In genomic region chr1:94807742-94808491, GRCh38 we compare ENCODE assay signal across 14 cellular contexts. TPM values are rescaled to one million over a fixed set of nuclear protein-coding genes. Genes with fewer than 3 reads are reported as not detected.
DNase-seq lines count a peak whose midpoint lies in the region; ATAC-seq, FAIRE-seq and TF ChIP-seq lines count a peak whose summit lies in the region.
"Had no signal": no experiment of that assay in that cellular context is flagged by ENCODE, and none has a peak within 500 bp of the region (broad histone marks: within the 10 kb centered on the region; RNA-seq: fewer than 3 reads in every experiment).

No MANE protein-coding gene starts in this region.

- no peak overlapping the region for H3K27ac Mint-ChIP-seq in central memory CD8-positive, alpha-beta T cell (ENCODE audit: low read depth)
- H3K27ac Mint-ChIP-seq: activated CD4-positive, alpha-beta T cell treated with anti-CD3 and anti-CD28 coated beads for 36 hours had no signal

- peaks cover 14% of the 10 kb centered on the region for H3F3A ChIP-seq in PC-9 (ENCODE audit: insufficient read depth, low read depth)

- no peak for TF ChIP-seq CTCF in HEK293 (tag by site-specific recombination; IDR thresholded peaks at IDR 0.05)
- TF ChIP-seq CTCF in PC-9 (conservative IDR thresholded peaks at IDR 0.05) = no peak

- H3K27me3 ChIP-seq in PC-9 (ENCODE audit: insufficient read depth, low read depth) = no peaks in the 10 kb centered on the region
- H3K27me3 ChIP-seq in small intestine (ENCODE audit: control insufficient read depth in 2 of 2, insufficient read depth in 2 of 2, low read length in 2 of 2) = no peaks in the 10 kb centered on the region
- H3K27me3 ChIP-seq in aorta (ENCODE audit: control insufficient read depth in 1 of 2, insufficient read depth in 2 of 2, low read length in 1 of 2) = no peaks in the 10 kb centered on the region
- H3K27me3 ChIP-seq: SJCRH30 had no signal

- no peaks in the 10 kb centered on the region for H3K36me3 ChIP-seq in HEK293 (ENCODE audit: control insufficient read depth in 2 of 2, insufficient read depth in 1 of 2, low read length in 2 of 2)
- H3K36me3 ChIP-seq in PC-9 (ENCODE audit: low read depth) = no peaks in the 10 kb centered on the region
- H3K36me3 ChIP-seq in small intestine (ENCODE audit: control insufficient read depth in 2 of 2, insufficient read depth in 2 of 2, low read length in 2 of 2) = no peaks in the 10 kb centered on the region
- no peaks in the 10 kb centered on the region for H3K36me3 ChIP-seq in aorta (ENCODE audit: control insufficient read depth in 1 of 2, insufficient read depth in 2 of 2, low read length in 1 of 2)
- H3K36me3 ChIP-seq: SJCRH30 had no signal

- H3K9me3 ChIP-seq in HEK293 (ENCODE audit: control insufficient read depth, insufficient read depth, low read depth, low read length) = no peaks in the 10 kb centered on the region
- no peaks in the 10 kb centered on the region for H3K9me3 ChIP-seq in PC-9 (ENCODE audit: insufficient read depth, low read depth)
- no peaks in the 10 kb centered on the region for H3K9me3 ChIP-seq in small intestine (ENCODE audit: control insufficient read depth, low read depth)
- no peaks in the 10 kb centered on the region for H3K9me3 ChIP-seq in aorta (ENCODE audit: control insufficient read depth, low read length)
- H3K9me3 ChIP-seq: SJCRH30 had no signal

- no peak overlapping the region for H3K4me3 ChIP-seq in HEK293 (ENCODE audit: low read depth, low read length)
- H3K4me3 ChIP-seq in PC-9 = no peak overlapping the region
- no peak overlapping the region for H3K4me3 ChIP-seq in small intestine (ENCODE audit: low read depth in 1 of 2, low read length in 2 of 2)
- no peak overlapping the region for H3K4me3 ChIP-seq in aorta (ENCODE audit: low read length in 2 of 2)
- H3K4me3 ChIP-seq: SJCRH30 had no signal

- H3K9me3 Mint-ChIP-seq in central memory CD8-positive, alpha-beta T cell = no peaks in the 10 kb centered on the region

- BruUV-seq in PC-9 (replicated peaks; lab: Mats Ljungman, UMichigan) = no TSS peak

- H3K27ac ChIP-seq in HEK293 (ENCODE audit: extremely low read depth, low read depth, low read length) (no peak overlapping the region), PC-9 (0 out of 2 replicates have a peak overlapping the region, but pooled peaks have one; percentile 16), small intestine (ENCODE audit: low read depth in 1 of 2, low read length in 1 of 2) (peak overlapping the region in 1 of 2 donors; percentile 48), aorta (ENCODE audit: low read depth in 1 of 2, low read length in 2 of 2) (no peak overlapping the region)
- H3K27ac ChIP-seq: SJCRH30 had no signal

- H3K9me2 ChIP-seq in PC-9 (ENCODE audit: insufficient read depth) = no peaks in the 10 kb centered on the region

- H3K4me1 ChIP-seq in HEK293 (ENCODE audit: control insufficient read depth, insufficient read depth, low read length) (peaks cover 3% of the 10 kb centered on the region), PC-9 (replicated peaks; ENCODE audit: insufficient read depth) (peaks cover 16% of the 10 kb centered on the region), small intestine (ENCODE audit: control insufficient read depth in 2 of 2, insufficient read depth in 1 of 2, low read depth in 1 of 2, low read length in 1 of 2) (peaks cover 0 to 3% of the 10 kb centered on the region in 2 donors), aorta (ENCODE audit: control insufficient read depth in 1 of 2, insufficient read depth in 2 of 2, low read length in 2 of 2) (no peaks in the 10 kb centered on the region)

- intact Hi-C loops in PC-9 (cut with micrococcal nuclease; ENCODE audit: unreplicated experiment) = loop anchor here (2.0 to 10.0 kb wide), 4 partner anchors 47 to 901 kb away; partner anchors contain the start of genes ARHGAP29, CNN3 and GCLM
- intact Hi-C loops in aorta (cut with DNase I) = loop anchor here in 1 of 2 donors (2.0 kb wide), 1 partner anchor 327 kb away; no protein-coding TSS in a partner anchor

- 61 to 69% (median 65%) methylated on average over 12 of the region's 12 CpGs for WGBS in small intestine, 3 donors
- WGBS in aorta, 2 donors = 84 to 90% methylated on average over 12 of the region's 12 CpGs

- CTCF ChIA-PET in HEK293 (lab: Yijun Ruan, JAX) (interaction anchor here (0.6 to 5.3 kb wide), 9 partner anchors 12 to 444 kb away, joined by 3 to 43 read pairs (median 9); no protein-coding TSS in a partner anchor), PC-9 (lab: Charles Lee) (interaction anchor here (0.6 to 1.1 kb wide), 5 partner anchors 52 to 367 kb away, joined by 3 to 10 read pairs (median 4); no protein-coding TSS in a partner anchor)

- H3K27me3 Mint-ChIP-seq in central memory CD8-positive, alpha-beta T cell = peaks cover 20% of the 10 kb centered on the region

- peak; percentile 19 for ATAC-seq in central memory CD8-positive, alpha-beta T cell (replicated peaks; ENCODE audit: extremely low read depth, poor library complexity, severe bottlenecking)
- ATAC-seq in GM19452 (IDR thresholded peaks at IDR 0.05; ENCODE audit: unreplicated experiment) (no peak), aorta (ENCODE audit: low FRiP score) (no peak)
- ATAC-seq: activated CD4-positive, alpha-beta T cell treated with anti-CD3 and anti-CD28 coated beads for 36 hours; right cardiac atrium had no signal

- POLR2A ChIA-PET in HEK293 (lab: Yijun Ruan, JAX) (no interaction called here), PC-9 (lab: Charles Lee; ENCODE audit: unreplicated experiment) (interaction anchor here (0.6 to 0.9 kb wide), 4 partner anchors 215 to 774 kb away, joined by 3 to 17 read pairs (median 4); no protein-coding TSS in a partner anchor)

- no peaks in the 10 kb centered on the region for H3K36me3 Mint-ChIP-seq in central memory CD8-positive, alpha-beta T cell (ENCODE audit: insufficient read depth)

- no peak overlapping the region for H3K4me3 Mint-ChIP-seq in central memory CD8-positive, alpha-beta T cell
- H3K4me3 Mint-ChIP-seq: activated CD4-positive, alpha-beta T cell treated with anti-CD3 and anti-CD28 coated beads for 36 hours had no signal

- peaks cover 5% of the 10 kb centered on the region for H3K4me1 Mint-ChIP-seq in central memory CD8-positive, alpha-beta T cell

- H2AFZ ChIP-seq in PC-9 = no peak overlapping the region

- H4K20me1 ChIP-seq in PC-9 (ENCODE audit: insufficient read depth) = no peaks in the 10 kb centered on the region

- peaks cover 13% of the 10 kb centered on the region; the same call in 1 of the 2 replicates for H3K79me2 ChIP-seq in PC-9 (ENCODE audit: low read depth)

- FAIRE-seq in small intestine (lab: Jason Lieb, UNC) = no peak

- peak overlapping the region; percentile 5 for H3K4me2 ChIP-seq in PC-9

- DNase-seq in PC-9 (peak; percentile 70 to 89), small intestine (peak; percentile 70), NCI-H2029 treated with DMSO at 0.1 percent for 48 hours (lab: John Stamatoyannopoulos, UW) (no peak), aorta (no peak)
- DNase-seq in central memory CD8-positive, alpha-beta T cell (ENCODE audit: low spot score in 2 of 2) = no peak
- DNase-seq: activated CD4-positive, alpha-beta T cell treated with anti-CD3 and anti-CD28 coated beads for 36 hours; activated gamma-delta T cell treated with Interleukin-2 at 50 U/mL for 16 hours; COR-L47; NCI-H1417; NCI-H82; right cardiac atrium had no signal

TF ChIP-seq in HEK293, 187 proteins besides CTCF, POLR2A, EP300 and RAD21:
- TF ChIP-seq ZNF843 (tag by site-specific recombination; IDR thresholded peaks at IDR 0.05) = no peak
- TF ChIP-seq ZNF530 (tag by site-specific recombination; IDR thresholded peaks at IDR 0.05; ENCODE audit: low read depth) = no peak
- peak; percentile 80 for TF ChIP-seq FEZF1 (tag by site-specific recombination; IDR thresholded peaks at IDR 0.05)
- TF ChIP-seq PRDM6 (tag by site-specific recombination; IDR thresholded peaks at IDR 0.05) = peak; percentile 87
- TF ChIP-seq ZNF311 (tag by site-specific recombination; IDR thresholded peaks at IDR 0.05; ENCODE audit: borderline replicate concordance) = no peak
- no peak for TF ChIP-seq ZNF223 (tag by site-specific recombination; IDR thresholded peaks at IDR 0.05)
- 0 out of 2 replicates have a peak, but pooled peaks have one; percentile 32 for TF ChIP-seq ZFP69B (tag by site-specific recombination; IDR thresholded peaks at IDR 0.05)
- no peak for TF ChIP-seq SALL2 (tag by site-specific recombination; IDR thresholded peaks at IDR 0.05; ENCODE audit: borderline replicate concordance)
- peak; percentile 67; the same call in 1 of the 2 replicates for TF ChIP-seq ZNF692 (tag by site-specific recombination; IDR thresholded peaks at IDR 0.05)
- peak; percentile 44; the same call in 1 of the 2 replicates for TF ChIP-seq OSR2 (tag by site-specific recombination; IDR thresholded peaks at IDR 0.05)

RNA-seq across cellular contexts. Expression of gene SLC44A3, which starts 12.2 kb away (rescaled TPM):
- total RNA-seq in PC-9 (2021) = 11.0 and 17.5 TPM in 2 replicates
- 10 to 100 TPM in 2 of 3 donors, 1 to 10 TPM in 1; 9.5 to 28.3 (median 10.7) TPM for polyA plus RNA-seq in small intestine
- 1 to 10 TPM; 3.3 to 7.2 TPM for total RNA-seq in aorta
- 1 to 10 TPM; 2.3 to 5.3 TPM for polyA plus RNA-seq in aorta
- total RNA-seq: activated CD4-positive, alpha-beta T cell treated with anti-CD3 and anti-CD28 coated beads for 36 hours had no signal

Comparison
In these comparisons a context has a peak if more than half of its experiments do, and no peak if none do; other contexts are left out.
1. DNase-seq: peak in PC-9 (2 of 2) and small intestine (single experiment); none in central memory CD8-positive, alpha-beta T cell (0 of 2), NCI-H2029 treated with DMSO at 0.1 percent for 48 hours (single experiment) and aorta (0 of 2).